ENCODE assay signal across 13 cellular contexts in genomic region chr3:72753495-72753894, GRCh38.
"Had no signal": no experiment of that assay in that cellular context is flagged by ENCODE, and none has a peak within 500 bp of the region (broad histone marks: within the 10 kb centered on the region; RNA-seq: fewer than 3 reads in every experiment).

No MANE protein-coding gene starts in this region.

- H3K4me3 ChIP-seq: ovary, thoracic aorta had no signal

- H3K4me3 Mint-ChIP-seq: activated B cell treated with CpG ODN at 0.5 μM for 24 hours; activated CD4-positive, alpha-beta T cell treated with anti-CD3 and anti-CD28 coated beads, Interleukin-2, amount 10 ng/mL, durations not matched to agents 7 days and 5 days; activated naive CD8-positive, alpha-beta T cell treated with anti-CD3 and anti-CD28 coated beads for 36 hours; immature natural killer cell; neural crest cell; stimulated activated naive CD8-positive, alpha-beta T cell treated with anti-CD3 and anti-CD28 coated beads, Interleukin-15, amount 100 ng/mL, for 72 hours; T-helper 1 cell treated with Interleukin-12 subunit alpha and Interleukin-12 subunit beta and Interleukin-4 antibody, amounts not matched to agents 30 μg/mL and 1 μg/mL, for 36 hours had no signal

- H3K9me3 ChIP-seq: ovary, thoracic aorta had no signal

- H3K9me3 Mint-ChIP-seq: activated B cell treated with CpG ODN at 0.5 μM for 24 hours; immature natural killer cell; neural crest cell; T-helper 1 cell treated with Interleukin-12 subunit alpha and Interleukin-12 subunit beta and Interleukin-4 antibody, amounts not matched to agents 30 μg/mL and 1 μg/mL, for 36 hours had no signal

- H3K27me3 ChIP-seq: ovary had no signal

- H3K27ac ChIP-seq: ovary, thoracic aorta had no signal

- DNase-seq: activated B cell treated with CpG ODN at 0.5 μM for 24 hours; activated CD4-positive, alpha-beta T cell treated with anti-CD3 and anti-CD28 coated beads, Interleukin-2, amount 10 ng/mL, durations not matched to agents 7 days and 5 days; activated effector memory CD4-positive, alpha-beta T cell treated with anti-CD3 and anti-CD28 coated beads, Interleukin-2, amount 50 U/mL, for 16 hours; activated naive CD8-positive, alpha-beta T cell treated with anti-CD3 and anti-CD28 coated beads for 36 hours; glutamatergic neuron; immature natural killer cell; ovary; stimulated activated CD4-positive, alpha-beta T cell treated with anti-CD3 and anti-CD28 coated beads, Interleukin-15, amount 100 ng/mL, for 24 hours; stimulated activated CD4-positive, alpha-beta T cell treated with anti-CD3 and anti-CD28 coated beads, Interleukin-4, amount 100 ng/mL, for 4 hours; stimulated activated naive CD8-positive, alpha-beta T cell treated with anti-CD3 and anti-CD28 coated beads, Interleukin-15, amount 100 ng/mL, for 72 hours had no signal

- H3K27me3 Mint-ChIP-seq: activated CD4-positive, alpha-beta T cell treated with anti-CD3 and anti-CD28 coated beads, Interleukin-2, amount 10 ng/mL, durations not matched to agents 7 days and 5 days; activated naive CD8-positive, alpha-beta T cell treated with anti-CD3 and anti-CD28 coated beads for 36 hours; stimulated activated naive CD8-positive, alpha-beta T cell treated with anti-CD3 and anti-CD28 coated beads, Interleukin-15, amount 100 ng/mL, for 72 hours had no signal

- H3K36me3 ChIP-seq: ovary, thoracic aorta had no signal

- H3K27ac Mint-ChIP-seq: activated B cell treated with CpG ODN at 0.5 μM for 24 hours; activated CD4-positive, alpha-beta T cell treated with anti-CD3 and anti-CD28 coated beads, Interleukin-2, amount 10 ng/mL, durations not matched to agents 7 days and 5 days; activated naive CD8-positive, alpha-beta T cell treated with anti-CD3 and anti-CD28 coated beads for 36 hours; immature natural killer cell; stimulated activated naive CD8-positive, alpha-beta T cell treated with anti-CD3 and anti-CD28 coated beads, Interleukin-15, amount 100 ng/mL, for 72 hours; T-helper 1 cell treated with Interleukin-12 subunit alpha and Interleukin-12 subunit beta and Interleukin-4 antibody, amounts not matched to agents 30 μg/mL and 1 μg/mL, for 36 hours had no signal

- H3K4me1 Mint-ChIP-seq: neural crest cell had no signal

- ATAC-seq: stimulated activated naive CD8-positive, alpha-beta T cell treated with anti-CD3 and anti-CD28 coated beads, Interleukin-15, amount 100 ng/mL, for 72 hours had no signal
